In the genomic region with DNA sequence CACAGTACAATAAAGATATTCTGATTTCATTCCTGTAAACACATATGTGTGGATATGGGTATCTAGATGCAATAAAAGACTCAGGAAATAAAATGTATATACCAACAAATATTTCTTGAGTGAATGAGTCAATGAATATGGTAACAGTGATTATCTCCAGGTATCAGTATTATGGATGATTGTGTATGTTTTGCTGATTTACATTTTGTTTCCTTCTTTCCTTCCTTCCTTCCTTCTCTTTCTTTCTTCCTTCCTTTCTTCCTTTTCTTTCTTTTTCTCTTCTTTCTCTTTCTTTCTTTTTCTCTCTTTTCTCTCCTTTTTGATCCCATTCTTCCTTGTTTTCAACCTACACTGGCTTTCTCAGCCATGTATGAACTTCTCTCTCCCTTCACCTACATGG, we compare ENCODE assay signal across 28 cellular contexts.
"Had no signal": no experiment of that assay in that cellular context is flagged by ENCODE, and none has a peak within 500 bp of the region (broad histone marks: within the 10 kb centered on the region; RNA-seq: fewer than 3 reads in every experiment).

No MANE protein-coding gene starts in this region.

- ATAC-seq: stimulated activated effector memory CD8-positive, alpha-beta T cell treated with anti-CD3 and anti-CD28 coated beads, Interleukin-12 subunit alpha, Interleukin-12 subunit beta, amount 100 ng/mL, for 72 hours; stimulated activated memory B cell treated with anti-CD40 and anti-IgM and Interleukin-4, amounts not matched to agents 10 μg/mL and 1 μg/mL and 100 μg/mL, for 72 hours; stimulated activated naive B cell treated with anti-CD40 and anti-IgM and Interleukin-4, amounts not matched to agents 10 μg/mL and 1 μg/mL and 100 μg/mL, for 72 hours; stimulated activated naive CD8-positive, alpha-beta T cell treated with anti-CD3 and anti-CD28 coated beads, Interleukin-15, amount 100 ng/mL, for 72 hours; stimulated activated naive CD8-positive, alpha-beta T cell treated with anti-CD3 and anti-CD28 coated beads, Interleukin-15, Interleukin-2, amounts not matched to agents 100 U/mL and 50 U/mL, for 24 hours; upper lobe of right lung had no signal

- H3K27me3 ChIP-seq: suprapubic skin, testis, thyroid gland, tibial artery, tibial nerve, transverse colon, upper lobe of left lung, upper lobe of right lung, uterus, vagina had no signal

- FAIRE-seq: urothelium cell line had no signal

- H3K4me3 Mint-ChIP-seq: stimulated activated effector memory CD8-positive, alpha-beta T cell treated with anti-CD3 and anti-CD28 coated beads, Interleukin-12 subunit alpha, Interleukin-12 subunit beta, amount 100 ng/mL, for 72 hours; stimulated activated memory B cell treated with anti-CD40 and anti-IgM and Interleukin-4, amounts not matched to agents 10 μg/mL and 1 μg/mL and 100 μg/mL, for 72 hours; stimulated activated naive B cell treated with anti-CD40 and anti-IgM and Interleukin-4, amounts not matched to agents 10 μg/mL and 1 μg/mL and 100 μg/mL, for 72 hours; stimulated activated naive CD8-positive, alpha-beta T cell treated with anti-CD3 and anti-CD28 coated beads, Interleukin-15, amount 100 ng/mL, for 72 hours; stimulated activated naive CD8-positive, alpha-beta T cell treated with anti-CD3 and anti-CD28 coated beads, Interleukin-15, Interleukin-2, amounts not matched to agents 100 ng/mL and 50 ng/mL, for 24 hours; type B pancreatic cell had no signal

- H3K36me3 Mint-ChIP-seq: stimulated activated effector memory CD8-positive, alpha-beta T cell treated with anti-CD3 and anti-CD28 coated beads, Interleukin-12 subunit alpha, Interleukin-12 subunit beta, amount 100 ng/mL, for 72 hours; stimulated activated memory B cell treated with anti-CD40 and anti-IgM and Interleukin-4, amounts not matched to agents 10 μg/mL and 1 μg/mL and 100 μg/mL, for 72 hours; stimulated activated naive B cell treated with anti-CD40 and anti-IgM and Interleukin-4, amounts not matched to agents 10 μg/mL and 1 μg/mL and 100 μg/mL, for 72 hours; type B pancreatic cell had no signal

- H3K27me3 Mint-ChIP-seq: stimulated activated naive B cell treated with anti-CD40 and anti-IgM and Interleukin-4, amounts not matched to agents 10 μg/mL and 1 μg/mL and 100 μg/mL, for 72 hours had no signal

- H3K9me3 Mint-ChIP-seq: stimulated activated effector memory CD8-positive, alpha-beta T cell treated with anti-CD3 and anti-CD28 coated beads, Interleukin-12 subunit alpha, Interleukin-12 subunit beta, amount 100 ng/mL, for 72 hours; stimulated activated memory B cell treated with anti-CD40 and anti-IgM and Interleukin-4, amounts not matched to agents 10 μg/mL and 1 μg/mL and 100 μg/mL, for 72 hours; stimulated activated naive B cell treated with anti-CD40 and anti-IgM and Interleukin-4, amounts not matched to agents 10 μg/mL and 1 μg/mL and 100 μg/mL, for 72 hours; stimulated activated naive CD8-positive, alpha-beta T cell treated with anti-CD3 and anti-CD28 coated beads, Interleukin-15, amount 100 ng/mL, for 72 hours; stimulated activated naive CD8-positive, alpha-beta T cell treated with anti-CD3 and anti-CD28 coated beads, Interleukin-15, Interleukin-2, amounts not matched to agents 100 ng/mL and 50 ng/mL, for 24 hours had no signal

- H3K36me3 ChIP-seq: stomach, suprapubic skin, thoracic aorta, thyroid gland, tibial artery, tibial nerve, transverse colon, upper lobe of left lung, upper lobe of right lung, uterus, vagina had no signal

- H3K27ac ChIP-seq: stomach, suprapubic skin, testis, thoracic aorta, thyroid gland, tibial artery, tibial nerve, transverse colon, upper lobe of left lung, upper lobe of right lung, uterus, vagina had no signal

- H3K9me3 ChIP-seq: stomach, suprapubic skin, testis, thoracic aorta, thyroid gland, tibial artery, tibial nerve, transverse colon, upper lobe of left lung, upper lobe of right lung, uterus, vagina had no signal

- H3K4me3 ChIP-seq: stomach, suprapubic skin, testis, thoracic aorta, thyroid gland, tibial artery, tibial nerve, transverse colon, upper lobe of left lung, upper lobe of right lung, uterus, vagina had no signal

- H3K27ac Mint-ChIP-seq: stimulated activated effector memory CD8-positive, alpha-beta T cell treated with anti-CD3 and anti-CD28 coated beads, Interleukin-12 subunit alpha, Interleukin-12 subunit beta, amount 100 ng/mL, for 72 hours; stimulated activated memory B cell treated with anti-CD40 and anti-IgM and Interleukin-4, amounts not matched to agents 10 μg/mL and 1 μg/mL and 100 μg/mL, for 72 hours; stimulated activated naive B cell treated with anti-CD40 and anti-IgM and Interleukin-4, amounts not matched to agents 10 μg/mL and 1 μg/mL and 100 μg/mL, for 72 hours; stimulated activated naive CD8-positive, alpha-beta T cell treated with anti-CD3 and anti-CD28 coated beads, Interleukin-15, amount 100 ng/mL, for 72 hours; stimulated activated naive CD8-positive, alpha-beta T cell treated with anti-CD3 and anti-CD28 coated beads, Interleukin-15, Interleukin-2, amounts not matched to agents 100 ng/mL and 50 ng/mL, for 24 hours had no signal

- DNase-seq: stimulated activated CD4-positive, alpha-beta T cell treated with anti-CD3 and anti-CD28 coated beads, Interleukin-2, amount 100 ng/mL, for 48 hours; stimulated activated CD4-positive, alpha-beta T cell treated with anti-CD3 and anti-CD28 coated beads, Interleukin-4, amount 100 ng/mL, for 1 hour; stimulated activated CD4-positive, alpha-beta T cell treated with anti-CD3 and anti-CD28 coated beads, Interleukin-4, amount 100 ng/mL, for 24 hours; stimulated activated CD4-positive, alpha-beta T cell treated with anti-CD3 and anti-CD28 coated beads, Interleukin-4, amount 100 ng/mL, for 4 hours; stimulated activated CD8-positive, alpha-beta memory T cell treated with anti-CD3 and anti-CD28 coated beads, Interleukin-4, amount 100 ng/mL, for 48 hours; stimulated activated naive B cell treated with anti-CD40 and anti-IgM and Interleukin-4, amounts not matched to agents 10 μg/mL and 1 μg/mL and 100 μg/mL, for 72 hours; stimulated activated naive CD4-positive, alpha-beta T cell; stimulated activated naive CD4-positive, alpha-beta T cell treated with Interleukin-2 at 50 U/mL for 16 hours; stimulated activated naive CD8-positive, alpha-beta T cell treated with anti-CD3 and anti-CD28 coated beads, Interleukin-15, amount 100 ng/mL, for 72 hours; stimulated activated naive CD8-positive, alpha-beta T cell treated with anti-CD3 and anti-CD28 coated beads, Interleukin-15, Interleukin-2, amounts not matched to agents 100 U/mL and 50 U/mL, for 24 hours; stomach; substantia nigra; testis; thyroid gland; tibial artery; transverse colon; upper lobe of left lung; upper lobe of right lung; uterus had no signal

- H3K4me1 ChIP-seq: stomach, testis, thyroid gland, tibial artery, tibial nerve, transverse colon, upper lobe of left lung, upper lobe of right lung, uterus, vagina had no signal

- H3K4me1 Mint-ChIP-seq: stimulated activated effector memory CD8-positive, alpha-beta T cell treated with anti-CD3 and anti-CD28 coated beads, Interleukin-12 subunit alpha, Interleukin-12 subunit beta, amount 100 ng/mL, for 72 hours; stimulated activated memory B cell treated with anti-CD40 and anti-IgM and Interleukin-4, amounts not matched to agents 10 μg/mL and 1 μg/mL and 100 μg/mL, for 72 hours; stimulated activated naive B cell treated with anti-CD40 and anti-IgM and Interleukin-4, amounts not matched to agents 10 μg/mL and 1 μg/mL and 100 μg/mL, for 72 hours; stimulated activated naive CD8-positive, alpha-beta T cell treated with anti-CD3 and anti-CD28 coated beads, Interleukin-15, amount 100 ng/mL, for 72 hours had no signal
